1 cellular context compared by ENCODE assay signal in genomic region chr5:134225780-134226440, GRCh38.
TF ChIP-seq lines count a peak whose summit lies in the region.

TSS of gene PPP2CA (minus strand) at chr5:134226073. CDS start at chr5:134225861, 212 bp downstream.

TF ChIP-seq in K562, 482 proteins besides CTCF, POLR2A, EP300 and RAD21 (continued from another document and continues in another):
- TF ChIP-seq RBBP5 (IDR thresholded peaks at IDR 0.05; ENCODE audit: borderline replicate concordance, insufficient read depth, low read length, poor library complexity, severe bottlenecking), result peak; percentile 91
- TF ChIP-seq SP2 (IDR thresholded peaks at IDR 0.05; ENCODE audit: extremely low read depth, low read depth, low read length, poor library complexity, severe bottlenecking), result no peak
- TF ChIP-seq JUN (IDR thresholded peaks at IDR 0.05; ENCODE audit: borderline replicate concordance, low read depth, low read length), result peak; percentile 66
- TF ChIP-seq JUN (CRISPR knock-in tag; IDR thresholded peaks at IDR 0.05; ENCODE audit: borderline replicate concordance), result no peak
- no peak; the same call in 1 of the 2 replicates for TF ChIP-seq CGGBP1 (CRISPR knock-in tag; IDR thresholded peaks at IDR 0.05)
- TF ChIP-seq RUNX1 (IDR thresholded peaks at IDR 0.05; ENCODE audit: low read depth), result no peak
- TF ChIP-seq, protein P1, sequence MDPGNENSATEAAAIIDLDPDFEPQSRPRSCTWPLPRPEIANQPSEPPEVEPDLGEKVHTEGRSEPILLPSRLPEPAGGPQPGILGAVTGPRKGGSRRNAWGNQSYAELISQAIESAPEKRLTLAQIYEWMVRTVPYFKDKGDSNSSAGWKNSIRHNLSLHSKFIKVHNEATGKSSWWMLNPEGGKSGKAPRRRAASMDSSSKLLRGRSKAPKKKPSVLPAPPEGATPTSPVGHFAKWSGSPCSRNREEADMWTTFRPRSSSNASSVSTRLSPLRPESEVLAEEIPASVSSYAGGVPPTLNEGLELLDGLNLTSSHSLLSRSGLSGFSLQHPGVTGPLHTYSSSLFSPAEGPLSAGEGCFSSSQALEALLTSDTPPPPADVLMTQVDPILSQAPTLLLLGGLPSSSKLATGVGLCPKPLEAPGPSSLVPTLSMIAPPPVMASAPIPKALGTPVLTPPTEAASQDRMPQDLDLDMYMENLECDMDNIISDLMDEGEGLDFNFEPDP (CRISPR knock-in tag; IDR thresholded peaks at IDR 0.05), result no peak
- no peak for TF ChIP-seq SMARCB1 (IDR thresholded peaks at IDR 0.05; ENCODE audit: insufficient read length, low read depth)
- peak; percentile 61; the same call in 1 of the 2 replicates for TF ChIP-seq KLF13 (tag; IDR thresholded peaks at IDR 0.05; ENCODE audit: borderline replicate concordance, low read depth)
- TF ChIP-seq C11orf30 (IDR thresholded peaks at IDR 0.05; ENCODE audit: low read depth), result no peak
- TF ChIP-seq, protein P2, sequence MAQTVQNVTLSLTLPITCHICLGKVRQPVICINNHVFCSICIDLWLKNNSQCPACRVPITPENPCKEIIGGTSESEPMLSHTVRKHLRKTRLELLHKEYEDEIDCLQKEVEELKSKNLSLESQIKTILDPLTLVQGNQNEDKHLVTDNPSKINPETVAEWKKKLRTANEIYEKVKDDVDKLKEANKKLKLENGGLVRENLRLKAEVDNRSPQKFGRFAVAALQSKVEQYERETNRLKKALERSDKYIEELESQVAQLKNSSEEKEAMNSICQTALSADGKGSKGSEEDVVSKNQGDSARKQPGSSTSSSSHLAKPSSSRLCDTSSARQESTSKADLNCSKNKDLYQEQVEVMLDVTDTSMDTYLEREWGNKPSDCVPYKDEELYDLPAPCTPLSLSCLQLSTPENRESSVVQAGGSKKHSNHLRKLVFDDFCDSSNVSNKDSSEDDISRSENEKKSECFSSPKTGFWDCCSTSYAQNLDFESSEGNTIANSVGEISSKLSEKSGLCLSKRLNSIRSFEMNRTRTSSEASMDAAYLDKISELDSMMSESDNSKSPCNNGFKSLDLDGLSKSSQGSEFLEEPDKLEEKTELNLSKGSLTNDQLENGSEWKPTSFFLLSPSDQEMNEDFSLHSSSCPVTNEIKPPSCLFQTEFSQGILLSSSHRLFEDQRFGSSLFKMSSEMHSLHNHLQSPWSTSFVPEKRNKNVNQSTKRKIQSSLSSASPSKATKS (CRISPR knock-in tag; IDR thresholded peaks at IDR 0.05), result no peak
- no peak for TF ChIP-seq ARID3B (CRISPR knock-in tag; IDR thresholded peaks at IDR 0.05; ENCODE audit: borderline replicate concordance)
- TF ChIP-seq RBM25 (IDR thresholded peaks at IDR 0.05; ENCODE audit: low read depth, low read length, severe bottlenecking), result no peak
- peak; percentile 24 to 48; a peak in 2 of 4 replicates for TF ChIP-seq SIN3A (IDR thresholded peaks at IDR 0.05; ENCODE audit: borderline replicate concordance in 2 of 2, control insufficient read depth in 1 of 2, low read depth in 2 of 2, low read length in 2 of 2)
- peak; percentile 86 for TF ChIP-seq CREB1 (IDR thresholded peaks at IDR 0.05)
- peak; percentile 89 for TF ChIP-seq CREB1 (CRISPR knock-in tag; IDR thresholded peaks at IDR 0.05)
- TF ChIP-seq, protein P3, sequence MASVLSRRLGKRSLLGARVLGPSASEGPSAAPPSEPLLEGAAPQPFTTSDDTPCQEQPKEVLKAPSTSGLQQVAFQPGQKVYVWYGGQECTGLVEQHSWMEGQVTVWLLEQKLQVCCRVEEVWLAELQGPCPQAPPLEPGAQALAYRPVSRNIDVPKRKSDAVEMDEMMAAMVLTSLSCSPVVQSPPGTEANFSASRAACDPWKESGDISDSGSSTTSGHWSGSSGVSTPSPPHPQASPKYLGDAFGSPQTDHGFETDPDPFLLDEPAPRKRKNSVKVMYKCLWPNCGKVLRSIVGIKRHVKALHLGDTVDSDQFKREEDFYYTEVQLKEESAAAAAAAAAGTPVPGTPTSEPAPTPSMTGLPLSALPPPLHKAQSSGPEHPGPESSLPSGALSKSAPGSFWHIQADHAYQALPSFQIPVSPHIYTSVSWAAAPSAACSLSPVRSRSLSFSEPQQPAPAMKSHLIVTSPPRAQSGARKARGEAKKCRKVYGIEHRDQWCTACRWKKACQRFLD (CRISPR knock-in tag; IDR thresholded peaks at IDR 0.05), result no peak
- TF ChIP-seq ZNF311 (CRISPR knock-in tag; IDR thresholded peaks at IDR 0.05), result no peak
- no peak for TF ChIP-seq HNRNPK (IDR thresholded peaks at IDR 0.05; ENCODE audit: low read depth, low read length, poor library complexity, severe bottlenecking)
- TF ChIP-seq PCBP1 (IDR thresholded peaks at IDR 0.05; ENCODE audit: low read depth, low read length, poor library complexity, severe bottlenecking), result peak; percentile 72
- no peak for TF ChIP-seq TEAD2 (tag; IDR thresholded peaks at IDR 0.05)
- TF ChIP-seq FOXK2 (conservative IDR thresholded peaks at IDR 0.05 in 1 of 2, IDR thresholded peaks at IDR 0.05 in 1 of 2; ENCODE audit: low read depth in 2 of 2), result no peak
- TF ChIP-seq, protein P4, sequence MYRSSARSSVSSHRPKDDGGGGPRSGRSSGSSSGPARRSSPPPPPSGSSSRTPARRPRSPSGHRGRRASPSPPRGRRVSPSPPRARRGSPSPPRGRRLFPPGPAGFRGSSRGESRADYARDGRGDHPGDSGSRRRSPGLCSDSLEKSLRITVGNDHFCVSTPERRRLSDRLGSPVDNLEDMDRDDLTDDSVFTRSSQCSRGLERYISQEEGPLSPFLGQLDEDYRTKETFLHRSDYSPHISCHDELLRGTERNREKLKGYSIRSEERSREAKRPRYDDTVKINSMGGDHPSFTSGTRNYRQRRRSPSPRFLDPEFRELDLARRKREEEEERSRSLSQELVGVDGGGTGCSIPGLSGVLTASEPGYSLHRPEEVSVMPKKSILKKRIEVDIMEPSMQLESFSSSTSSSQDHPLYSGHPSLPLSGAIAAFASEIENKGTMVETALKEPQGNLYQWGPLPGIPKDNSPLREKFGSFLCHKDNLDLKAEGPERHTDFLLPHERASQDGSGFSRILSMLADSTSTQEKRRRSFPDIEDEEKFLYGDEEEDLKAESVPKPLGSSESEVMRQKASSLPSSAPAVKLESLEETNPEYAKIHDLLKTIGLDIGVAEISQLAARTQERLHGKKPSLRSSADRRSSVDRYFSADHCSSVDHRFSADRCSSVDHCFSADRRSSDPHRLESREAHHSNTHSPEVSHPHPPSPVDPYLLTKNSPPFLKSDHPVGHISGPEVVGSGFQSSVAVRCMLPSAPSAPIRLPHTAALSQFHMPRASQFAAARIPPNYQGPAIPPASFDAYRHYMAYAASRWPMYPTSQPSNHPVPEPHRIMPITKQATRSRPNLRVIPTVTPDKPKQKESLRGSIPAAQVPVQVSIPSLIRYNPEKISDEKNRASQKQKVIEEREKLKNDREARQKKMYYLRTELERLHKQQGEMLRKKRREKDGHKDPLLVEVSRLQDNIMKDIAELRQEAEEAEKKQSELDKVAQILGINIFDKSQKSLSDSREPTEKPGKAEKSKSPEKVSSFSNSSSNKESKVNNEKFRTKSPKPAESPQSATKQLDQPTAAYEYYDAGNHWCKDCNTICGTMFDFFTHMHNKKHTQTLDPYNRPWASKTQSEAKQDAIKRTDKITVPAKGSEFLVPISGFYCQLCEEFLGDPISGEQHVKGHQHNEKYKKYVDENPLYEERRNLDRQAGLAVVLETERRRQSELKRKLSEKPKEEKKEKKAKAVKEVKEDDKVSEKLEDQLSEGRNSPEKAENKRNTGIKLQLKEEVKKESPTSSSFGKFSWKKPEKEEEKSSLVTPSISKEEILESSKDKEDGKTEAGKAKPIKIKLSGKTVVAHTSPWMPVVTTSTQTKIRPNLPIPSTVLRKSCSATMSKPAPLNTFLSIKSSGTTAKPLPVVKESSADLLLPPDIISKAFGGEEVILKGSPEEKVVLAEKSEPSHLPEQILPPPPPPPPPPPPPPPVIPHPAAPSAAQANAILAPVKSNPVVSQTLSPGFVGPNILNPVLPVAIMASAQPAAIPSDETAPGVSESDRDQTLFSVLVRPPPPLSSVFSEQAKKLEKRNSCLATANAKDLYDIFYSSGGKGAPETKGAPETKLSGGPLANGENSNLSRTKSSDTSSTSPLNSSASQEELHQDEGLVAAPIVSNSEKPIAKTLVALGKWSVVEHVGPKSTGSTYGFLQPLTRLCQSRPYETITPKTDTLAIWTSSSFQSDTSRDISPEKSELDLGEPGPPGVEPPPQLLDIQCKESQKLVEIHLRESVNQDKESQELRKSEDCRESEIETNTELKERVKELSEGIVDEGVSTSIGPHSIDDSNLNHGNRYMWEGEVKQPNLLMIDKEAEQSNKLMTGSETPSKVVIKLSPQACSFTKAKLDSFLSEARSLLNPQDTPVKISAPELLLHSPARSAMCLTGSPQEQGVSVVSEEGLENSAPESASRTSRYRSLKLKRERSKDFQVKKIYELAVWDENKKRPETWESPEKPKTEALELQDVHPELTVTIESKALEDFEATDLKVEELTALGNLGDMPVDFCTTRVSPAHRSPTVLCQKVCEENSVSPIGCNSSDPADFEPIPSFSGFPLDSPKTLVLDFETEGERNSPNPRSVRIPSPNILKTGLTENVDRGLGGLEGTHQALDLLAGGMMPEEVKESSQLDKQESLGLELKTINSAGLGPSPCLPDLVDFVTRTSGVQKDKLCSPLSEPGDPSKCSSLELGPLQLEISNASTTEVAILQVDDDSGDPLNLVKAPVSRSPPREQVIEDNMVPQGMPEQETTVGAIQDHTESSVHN (IDR thresholded peaks at IDR 0.05; ENCODE audit: borderline replicate concordance in 1 of 2, low read depth in 1 of 2), result no peak
- no peak for TF ChIP-seq PPARD (CRISPR knock-in tag; IDR thresholded peaks at IDR 0.05)
- no peak for TF ChIP-seq ZBTB1 (CRISPR knock-in tag; IDR thresholded peaks at IDR 0.05; ENCODE audit: borderline replicate concordance, low read depth)
- TF ChIP-seq CREBBP (IDR thresholded peaks at IDR 0.05; ENCODE audit: low read depth, low read length), result no peak
- TF ChIP-seq CXXC5 (CRISPR knock-in tag; IDR thresholded peaks at IDR 0.05), result peak; percentile 90
- TF ChIP-seq, protein P5, sequence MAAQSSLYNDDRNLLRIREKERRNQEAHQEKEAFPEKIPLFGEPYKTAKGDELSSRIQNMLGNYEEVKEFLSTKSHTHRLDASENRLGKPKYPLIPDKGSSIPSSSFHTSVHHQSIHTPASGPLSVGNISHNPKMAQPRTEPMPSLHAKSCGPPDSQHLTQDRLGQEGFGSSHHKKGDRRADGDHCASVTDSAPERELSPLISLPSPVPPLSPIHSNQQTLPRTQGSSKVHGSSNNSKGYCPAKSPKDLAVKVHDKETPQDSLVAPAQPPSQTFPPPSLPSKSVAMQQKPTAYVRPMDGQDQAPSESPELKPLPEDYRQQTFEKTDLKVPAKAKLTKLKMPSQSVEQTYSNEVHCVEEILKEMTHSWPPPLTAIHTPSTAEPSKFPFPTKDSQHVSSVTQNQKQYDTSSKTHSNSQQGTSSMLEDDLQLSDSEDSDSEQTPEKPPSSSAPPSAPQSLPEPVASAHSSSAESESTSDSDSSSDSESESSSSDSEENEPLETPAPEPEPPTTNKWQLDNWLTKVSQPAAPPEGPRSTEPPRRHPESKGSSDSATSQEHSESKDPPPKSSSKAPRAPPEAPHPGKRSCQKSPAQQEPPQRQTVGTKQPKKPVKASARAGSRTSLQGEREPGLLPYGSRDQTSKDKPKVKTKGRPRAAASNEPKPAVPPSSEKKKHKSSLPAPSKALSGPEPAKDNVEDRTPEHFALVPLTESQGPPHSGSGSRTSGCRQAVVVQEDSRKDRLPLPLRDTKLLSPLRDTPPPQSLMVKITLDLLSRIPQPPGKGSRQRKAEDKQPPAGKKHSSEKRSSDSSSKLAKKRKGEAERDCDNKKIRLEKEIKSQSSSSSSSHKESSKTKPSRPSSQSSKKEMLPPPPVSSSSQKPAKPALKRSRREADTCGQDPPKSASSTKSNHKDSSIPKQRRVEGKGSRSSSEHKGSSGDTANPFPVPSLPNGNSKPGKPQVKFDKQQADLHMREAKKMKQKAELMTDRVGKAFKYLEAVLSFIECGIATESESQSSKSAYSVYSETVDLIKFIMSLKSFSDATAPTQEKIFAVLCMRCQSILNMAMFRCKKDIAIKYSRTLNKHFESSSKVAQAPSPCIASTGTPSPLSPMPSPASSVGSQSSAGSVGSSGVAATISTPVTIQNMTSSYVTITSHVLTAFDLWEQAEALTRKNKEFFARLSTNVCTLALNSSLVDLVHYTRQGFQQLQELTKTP (IDR thresholded peaks at IDR 0.05; ENCODE audit: low read depth in 1 of 2, partially characterized antibody in 2 of 2), result no peak
- no peak for TF ChIP-seq ZNF274 (IDR thresholded peaks at IDR 0.05; ENCODE audit: borderline replicate concordance, low read depth, low read length)
- TF ChIP-seq RFX5 (IDR thresholded peaks at IDR 0.05; ENCODE audit: low read depth, low read length), result peak; percentile 58; the same call in 1 of the 2 replicates
- no peak for TF ChIP-seq NR2F6 (CRISPR knock-in tag; IDR thresholded peaks at IDR 0.05)
- no peak for TF ChIP-seq WHSC1 (IDR thresholded peaks at IDR 0.05; ENCODE audit: low read length)
- TF ChIP-seq POLR2AphosphoS5 (IDR thresholded peaks at IDR 0.05; ENCODE audit: control insufficient read depth, insufficient read depth, low read depth, low read length), result peak; percentile 79
- TF ChIP-seq, protein P6, sequence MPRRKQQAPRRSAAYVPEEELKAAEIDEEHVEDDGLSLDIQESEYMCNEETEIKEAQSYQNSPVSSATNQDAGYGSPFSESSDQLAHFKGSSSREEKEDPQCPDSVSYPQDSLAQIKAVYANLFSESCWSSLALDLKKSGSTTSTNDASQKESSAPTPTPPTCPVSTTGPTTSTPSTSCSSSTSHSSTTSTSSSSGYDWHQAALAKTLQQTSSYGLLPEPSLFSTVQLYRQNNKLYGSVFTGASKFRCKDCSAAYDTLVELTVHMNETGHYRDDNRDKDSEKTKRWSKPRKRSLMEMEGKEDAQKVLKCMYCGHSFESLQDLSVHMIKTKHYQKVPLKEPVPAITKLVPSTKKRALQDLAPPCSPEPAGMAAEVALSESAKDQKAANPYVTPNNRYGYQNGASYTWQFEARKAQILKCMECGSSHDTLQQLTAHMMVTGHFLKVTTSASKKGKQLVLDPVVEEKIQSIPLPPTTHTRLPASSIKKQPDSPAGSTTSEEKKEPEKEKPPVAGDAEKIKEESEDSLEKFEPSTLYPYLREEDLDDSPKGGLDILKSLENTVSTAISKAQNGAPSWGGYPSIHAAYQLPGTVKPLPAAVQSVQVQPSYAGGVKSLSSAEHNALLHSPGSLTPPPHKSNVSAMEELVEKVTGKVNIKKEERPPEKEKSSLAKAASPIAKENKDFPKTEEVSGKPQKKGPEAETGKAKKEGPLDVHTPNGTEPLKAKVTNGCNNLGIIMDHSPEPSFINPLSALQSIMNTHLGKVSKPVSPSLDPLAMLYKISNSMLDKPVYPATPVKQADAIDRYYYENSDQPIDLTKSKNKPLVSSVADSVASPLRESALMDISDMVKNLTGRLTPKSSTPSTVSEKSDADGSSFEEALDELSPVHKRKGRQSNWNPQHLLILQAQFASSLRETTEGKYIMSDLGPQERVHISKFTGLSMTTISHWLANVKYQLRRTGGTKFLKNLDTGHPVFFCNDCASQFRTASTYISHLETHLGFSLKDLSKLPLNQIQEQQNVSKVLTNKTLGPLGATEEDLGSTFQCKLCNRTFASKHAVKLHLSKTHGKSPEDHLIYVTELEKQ (CRISPR knock-in tag; IDR thresholded peaks at IDR 0.05), result no peak
- no peak for TF ChIP-seq E2F3 (CRISPR knock-in tag; IDR thresholded peaks at IDR 0.05)
